Comparison of ENCODE assay signal across 8 cellular contexts in the genomic region with DNA sequence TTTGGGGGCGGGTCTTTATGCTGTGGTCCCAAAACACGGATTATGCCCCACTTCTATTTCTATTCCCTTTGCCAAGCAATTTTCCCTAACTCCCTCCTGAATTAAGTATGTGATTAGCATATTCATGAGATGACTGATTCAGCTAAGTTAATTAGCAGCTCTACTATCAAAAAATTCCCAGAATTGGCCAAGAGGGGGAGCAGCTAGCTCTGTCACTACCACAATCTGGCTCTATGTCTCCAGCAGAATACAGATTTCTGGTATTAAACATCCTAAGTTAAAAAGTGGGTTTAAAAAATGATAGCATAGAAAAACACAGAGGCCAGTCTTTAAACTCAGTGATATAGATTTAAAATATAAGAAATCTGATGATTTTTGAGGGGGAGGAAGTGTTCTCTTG.
DNase-seq lines count a peak whose midpoint lies in the region; ATAC-seq and TF ChIP-seq lines count a peak whose summit lies in the region.

No MANE protein-coding gene starts in this region.

- intact Hi-C loops in esophagus squamous epithelium (cut with DNase I) = no loop called here

- H3K79me2 ChIP-seq in OCI-LY3 (ENCODE audit: low read length) = no peaks in the 10 kb centered on the region

- H3K9me3 ChIP-seq in OCI-LY3 (ENCODE audit: insufficient read depth, low read length) = no peaks in the 10 kb centered on the region
- no peaks in the 10 kb centered on the region for H3K9me3 ChIP-seq in esophagus squamous epithelium

- H3K9ac ChIP-seq in OCI-LY3 (ENCODE audit: low read length) = no peak overlapping the region

- peak; percentile 58 for DNase-seq in AG08395 (ENCODE audit: low spot score)
- peak; percentile 1 for DNase-seq in GM10266 (ENCODE audit: extremely low spot score)
- no peak for DNase-seq in esophagus squamous epithelium (lab: John Stamatoyannopoulos, UW)
- DNase-seq in putamen (ENCODE audit: low spot score) = peak; percentile 33
- DNase-seq in islet precursor cell = no peak
- no peak for DNase-seq in mesenteric fat pad (ENCODE audit: low spot score)

- no peaks in the 10 kb centered on the region for H3K36me3 ChIP-seq in OCI-LY3 (replicated peaks; ENCODE audit: low read depth, low read length)
- no peaks in the 10 kb centered on the region for H3K36me3 ChIP-seq in esophagus squamous epithelium

- ATAC-seq in GM19395 (IDR thresholded peaks at IDR 0.05; ENCODE audit: unreplicated experiment) = no peak

- no peak overlapping the region for H3K4me2 ChIP-seq in OCI-LY3 (ENCODE audit: low read length)

- H3K4me3 ChIP-seq in OCI-LY3 (ENCODE audit: low read length) = no peak overlapping the region
- no peak overlapping the region for H3K4me3 ChIP-seq in esophagus squamous epithelium

- no peaks in the 10 kb centered on the region for H3K4me1 ChIP-seq in OCI-LY3 (ENCODE audit: low read length)
- peaks cover 0 to 10% (median 0%) of the 10 kb centered on the region in 3 donors for H3K4me1 ChIP-seq in esophagus squamous epithelium

- no peak overlapping the region for H2AFZ ChIP-seq in OCI-LY3 (ENCODE audit: low read depth, low read length)

- TF ChIP-seq CTCF in GM10266 (IDR thresholded peaks at IDR 0.05; ENCODE audit: control insufficient read depth, insufficient read depth, low read depth, missing control alignments) (no peak), OCI-LY3 (IDR thresholded peaks at IDR 0.05; ENCODE audit: low read depth, low read length) (peak; percentile 52), esophagus squamous epithelium (IDR thresholded peaks at IDR 0.05) (peak in 4 of 6 experiments; percentile 41 to 54 (median 48))

- WGBS in esophagus squamous epithelium, 2 donors = 37 to 67% methylated on average over 2 of the region's 2 CpGs

- no peaks in the 10 kb centered on the region for H4K20me1 ChIP-seq in OCI-LY3 (ENCODE audit: insufficient read depth, low read length)

- TF ChIP-seq POLR2A in esophagus squamous epithelium (IDR thresholded peaks at IDR 0.05) = no peak

- H3K27me3 ChIP-seq in OCI-LY3 (ENCODE audit: low read depth, low read length) = no peaks in the 10 kb centered on the region
- H3K27me3 ChIP-seq in esophagus squamous epithelium = peaks cover 0 to 8% (median 0%) of the 10 kb centered on the region in 4 donors

- H3K27ac ChIP-seq in OCI-LY3 (ENCODE audit: low read length) = no peak overlapping the region
- no peak overlapping the region for H3K27ac ChIP-seq in esophagus squamous epithelium

Comparison
In these comparisons a context has a peak if more than half of its experiments do, and no peak if none do; other contexts are left out.
1. DNase-seq: peak in AG08395 (single experiment), GM10266 (single experiment) and putamen (single experiment); none in esophagus squamous epithelium (single experiment), islet precursor cell (single experiment) and mesenteric fat pad (single experiment).